ENCODE assay signal across 19 cellular contexts in the genomic region with DNA sequence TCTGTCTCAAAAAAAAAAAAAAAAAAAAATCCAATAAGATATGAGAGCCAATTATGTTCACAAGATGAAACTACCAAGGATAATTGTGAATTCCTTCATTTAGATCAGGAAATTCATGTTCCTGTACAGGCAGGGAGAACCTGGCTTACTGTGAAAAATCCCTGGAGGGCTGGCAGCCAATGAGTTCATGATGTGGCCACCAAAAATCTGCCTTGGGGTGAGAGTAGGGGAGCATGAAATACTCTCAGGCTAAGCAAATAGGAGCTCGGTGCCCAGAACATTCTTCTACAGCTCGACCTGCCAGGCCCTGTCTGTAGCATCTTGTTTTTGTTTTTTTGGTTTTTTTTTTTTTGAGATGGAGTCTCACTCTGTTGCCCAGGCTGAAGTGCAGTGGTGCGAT. TPM values are rescaled to one million over a fixed set of nuclear protein-coding genes. Genes with fewer than 3 reads are reported as not detected.
DNase-seq lines count a peak whose midpoint lies in the region; ATAC-seq and TF ChIP-seq lines count a peak whose summit lies in the region.
"Had no signal": no experiment of that assay in that cellular context is flagged by ENCODE, and none has a peak within 500 bp of the region (broad histone marks: within the 10 kb centered on the region; RNA-seq: fewer than 3 reads in every experiment).

No MANE protein-coding gene starts in this region.

- CTCF ChIA-PET in HEK293T (lab: Yijun Ruan, JAX), result interaction anchor here (1.3 to 1.7 kb wide), 2 partner anchors 10 to 21 kb away, joined by 3 to 4 read pairs; no protein-coding TSS in a partner anchor

- peak overlapping the region; percentile 42 for H3K27ac Mint-ChIP-seq in activated naive CD8-positive, alpha-beta T cell treated with anti-CD3 and anti-CD28 coated beads for 36 hours
- H3K27ac Mint-ChIP-seq in memory B cell, result peak overlapping the region; percentile 11
- H3K27ac Mint-ChIP-seq: endodermal cell, GM23338 had no signal

- POLR2A ChIA-PET in HEK293T (lab: Yijun Ruan, JAX), result no interaction called here

- H3K9me3 Mint-ChIP-seq in activated naive CD8-positive, alpha-beta T cell treated with anti-CD3 and anti-CD28 coated beads for 36 hours, result peaks cover 9% of the 10 kb centered on the region
- no peaks in the 10 kb centered on the region for H3K9me3 Mint-ChIP-seq in memory B cell
- H3K9me3 Mint-ChIP-seq: GM23338; stimulated activated effector memory CD8-positive, alpha-beta T cell treated with anti-CD3 and anti-CD28 coated beads, Interleukin-12 subunit alpha, Interleukin-12 subunit beta, amount 100 ng/mL, for 72 hours had no signal

- H3K4me1 Mint-ChIP-seq in activated naive CD8-positive, alpha-beta T cell treated with anti-CD3 and anti-CD28 coated beads for 36 hours, result peaks cover 60% of the 10 kb centered on the region
- peaks cover 44% of the 10 kb centered on the region for H3K4me1 Mint-ChIP-seq in memory B cell

- ATAC-seq in memory B cell (ENCODE audit: low read depth) (no peak), HG03432 (IDR thresholded peaks at IDR 0.05; ENCODE audit: unreplicated experiment) (no peak)

- H3K4me3 Mint-ChIP-seq in activated naive CD8-positive, alpha-beta T cell treated with anti-CD3 and anti-CD28 coated beads for 36 hours, result no peak overlapping the region
- H3K4me3 Mint-ChIP-seq in memory B cell, result no peak overlapping the region
- H3K4me3 Mint-ChIP-seq: activated naive CD8-positive, alpha-beta T cell treated with anti-CD3 and anti-CD28 coated beads, Interleukin-2, amount 10 ng/mL, durations not matched to agents 7 days and 5 days; endodermal cell; GM23338; stimulated activated effector memory CD8-positive, alpha-beta T cell treated with anti-CD3 and anti-CD28 coated beads, Interleukin-12 subunit alpha, Interleukin-12 subunit beta, amount 100 ng/mL, for 72 hours had no signal

- H3K36me3 Mint-ChIP-seq in activated naive CD8-positive, alpha-beta T cell treated with anti-CD3 and anti-CD28 coated beads for 36 hours, result peaks cover 64% of the 10 kb centered on the region
- H3K36me3 Mint-ChIP-seq in memory B cell, result peaks cover 29% of the 10 kb centered on the region

- DNase-seq in AG20443 (ENCODE audit: low spot score) (peak; percentile 41), GM03348 (ENCODE audit: low spot score) (peak; percentile 46), memory B cell (ENCODE audit: low spot score in 2 of 2) (no peak), mucosa of gallbladder (ENCODE audit: low spot score) (no peak), HEK293T (ENCODE audit: extremely low spot score) (no peak), SHP77 treated with DMSO at 0.1 percent for 48 hours (lab: John Stamatoyannopoulos, UW) (no peak)
- DNase-seq in activated naive CD8-positive, alpha-beta T cell treated with anti-CD3 and anti-CD28 coated beads for 36 hours, result no peak
- DNase-seq: activated CD4-positive, CD25-positive, alpha-beta regulatory T cell treated with anti-CD3 and anti-CD28 coated beads, Interleukin-2, amount 50 U/mL, for 72 hours; activated naive CD8-positive, alpha-beta T cell treated with anti-CD3 and anti-CD28 coated beads, Interleukin-2, amount 10 ng/mL, durations not matched to agents 7 days and 5 days; left colon; NCI-H1048; NCI-H2029; NCI-H345; posterior cingulate gyrus; sigmoid colon had no signal

- H3K27me3 Mint-ChIP-seq in activated naive CD8-positive, alpha-beta T cell treated with anti-CD3 and anti-CD28 coated beads for 36 hours, result no peaks in the 10 kb centered on the region
- no peaks in the 10 kb centered on the region for H3K27me3 Mint-ChIP-seq in memory B cell
- H3K27me3 Mint-ChIP-seq: activated naive CD8-positive, alpha-beta T cell treated with anti-CD3 and anti-CD28 coated beads, Interleukin-2, amount 10 ng/mL, durations not matched to agents 7 days and 5 days had no signal

TF ChIP-seq in HEK293T, 16 proteins besides CTCF, POLR2A, EP300 and RAD21:
- TF ChIP-seq FOXK2 (IDR thresholded peaks at IDR 0.05), result no peak
- TF ChIP-seq ARNT (IDR thresholded peaks at IDR 0.05), result no peak
- TF ChIP-seq BHLHE40 (IDR thresholded peaks at IDR 0.05; ENCODE audit: borderline replicate concordance), result no peak

RNA-seq across cellular contexts. Expression of a gene that starts 50.1 kb away (rescaled TPM):
- total RNA-seq in activated naive CD8-positive, alpha-beta T cell treated with anti-CD3 and anti-CD28 coated beads for 36 hours, result 100 to 1,000 TPM; 131 to 134 TPM
- total RNA-seq in mucosa of gallbladder, result 17.6 TPM

Comparison
In these comparisons a context has a peak if more than half of its experiments do, and no peak if none do; other contexts are left out.
1. DNase-seq: peak in AG20443 (single experiment) and GM03348 (single experiment); none in activated naive CD8-positive, alpha-beta T cell treated with anti-CD3 and anti-CD28 coated beads for 36 hours (single experiment), memory B cell (0 of 2), mucosa of gallbladder (single experiment), HEK293T (single experiment) and SHP77 treated with DMSO at 0.1 percent for 48 hours (single experiment).